Comparison of ENCODE assay signal across 8 cellular contexts in the genomic region with DNA sequence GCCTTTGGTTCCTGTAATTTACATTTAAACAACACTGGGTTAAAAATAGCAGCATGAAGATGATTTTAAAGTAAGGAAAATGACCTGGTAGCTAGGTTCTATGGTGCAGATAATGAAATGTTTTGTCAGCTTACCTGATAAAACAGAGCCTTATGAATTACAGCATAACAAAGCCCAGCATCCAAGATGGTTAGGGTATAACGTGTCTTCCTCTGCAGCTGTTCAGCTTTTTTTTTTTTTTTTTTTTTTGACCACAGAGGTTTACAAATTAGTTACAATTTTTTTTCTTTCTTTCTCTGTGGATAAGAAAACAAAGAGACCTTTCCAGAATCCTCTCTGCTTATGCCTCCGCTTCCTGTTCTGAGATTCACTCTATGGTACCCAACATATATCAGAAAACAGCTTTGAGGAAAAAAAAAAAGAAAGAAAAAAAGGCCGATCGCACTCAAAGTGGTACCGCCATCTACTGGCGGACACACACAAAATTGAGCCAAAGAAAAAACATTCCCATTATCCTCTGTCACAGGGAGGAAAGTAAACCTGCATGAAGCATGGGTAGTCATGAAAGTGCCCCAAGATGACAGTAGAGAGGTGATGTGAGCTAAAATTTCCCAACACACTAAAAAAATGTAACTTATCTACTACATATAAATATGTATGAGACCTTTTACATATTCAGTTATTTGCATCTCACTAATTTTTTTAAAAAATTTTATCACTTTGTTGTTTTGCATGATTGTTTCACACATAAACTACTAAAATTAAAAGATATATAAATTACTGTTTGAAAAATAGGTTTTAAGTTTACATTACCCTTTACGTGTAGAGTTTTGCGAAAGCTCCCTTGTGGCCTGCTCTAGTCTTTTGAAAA. TPM values are rescaled to one million over a fixed set of nuclear protein-coding genes. Genes with fewer than 3 reads are reported as not detected.
A peak's percentile ranks its signal among the peaks of the same experiment; 100 is the strongest.
DNase-seq lines count a peak whose midpoint lies in the region; ATAC-seq, FAIRE-seq and TF ChIP-seq lines count a peak whose summit lies in the region.

A gene (minus strand): TSS at position 362 of the 871 bp plus-strand sequence. CDS start 27,656 bp downstream, outside the sequence.

- H3K79me2 ChIP-seq in Karpas-422 (ENCODE audit: low read length) (no peaks in the 10 kb centered on the region), PC-3 (ENCODE audit: low read length) (no peaks in the 10 kb centered on the region)

- POLR2A ChIA-PET in PC-3 (lab: Charles Lee; ENCODE audit: unreplicated experiment): interaction anchor here (0.5 to 0.6 kb wide), 2 partner anchors 22 to 67 kb away, joined by 7 read pairs; no protein-coding TSS in a partner anchor

- no TSS peak for BruUV-seq in PC-3 (replicated peaks; lab: Mats Ljungman, UMichigan)

- H3F3A ChIP-seq in PC-3 (ENCODE audit: low read length, unreplicated experiment): no peaks in the 10 kb centered on the region

- H3K27ac ChIP-seq in Karpas-422 (ENCODE audit: low read length): no peak within 1 kb of the TSS
- no peak within 1 kb of the TSS for H3K27ac ChIP-seq in PC-3 (ENCODE audit: low read length)

- peak; percentile 31 for FAIRE-seq in endometrium (lab: Jason Lieb, UNC)

- no peak within 1 kb of the TSS for H3K4me3 ChIP-seq in Karpas-422 (ENCODE audit: low read length)
- no peak within 1 kb of the TSS for H3K4me3 ChIP-seq in PC-3 (ENCODE audit: low read length)

- H3K4me3 Mint-ChIP-seq in naive B cell: peak within 1 kb of the TSS; percentile 72 to 94 (median 83)

- no peak within 1 kb of the TSS for H3K9ac ChIP-seq in Karpas-422 (ENCODE audit: low read length)
- no peak within 1 kb of the TSS for H3K9ac ChIP-seq in PC-3 (ENCODE audit: low read length)

- H3K9me3 Mint-ChIP-seq in naive B cell: no peaks in the 10 kb centered on the region

- H2AFZ ChIP-seq in Karpas-422 (ENCODE audit: low read length): no peak within 1 kb of the TSS
- no peak within 1 kb of the TSS for H2AFZ ChIP-seq in PC-3 (ENCODE audit: low read length)

- TF ChIP-seq CTCF in PC-3 (conservative IDR thresholded peaks at IDR 0.05; ENCODE audit: low read depth, low read length): peak; percentile 83

- intact Hi-C loops in PC-3 (cut with micrococcal nuclease): loop anchor here (1.0 to 2.0 kb wide), 3 partner anchors 63 to 211 kb away; no protein-coding TSS in a partner anchor

- no peaks in the 10 kb centered on the region for H3K36me3 Mint-ChIP-seq in naive B cell

- no peaks in the 10 kb centered on the region for H3K27me3 Mint-ChIP-seq in naive B cell

- H3K27ac Mint-ChIP-seq in naive B cell: peak within 1 kb of the TSS; percentile 39 to 96 (median 60)

- H3K4me1 ChIP-seq in Karpas-422 (ENCODE audit: low read length) (no peaks in the 10 kb centered on the region), PC-3 (ENCODE audit: insufficient read depth, low read length) (no peaks in the 10 kb centered on the region)

- H3K9me3 ChIP-seq in Karpas-422 (ENCODE audit: low read length) (no peaks in the 10 kb centered on the region), PC-3 (ENCODE audit: low read length) (no peaks in the 10 kb centered on the region)

- peaks cover 7 to 27% (median 27%) of the 10 kb centered on the region in 3 donors for H3K4me1 Mint-ChIP-seq in naive B cell

- ATAC-seq in GM21717 (IDR thresholded peaks at IDR 0.05; ENCODE audit: unreplicated experiment) (peak; percentile 72), PC-3 (peak; percentile 57), naive B cell (ENCODE audit: low read depth in 2 of 2) (peak; percentile 72 to 77)

- H3K27me3 ChIP-seq in Karpas-422 (ENCODE audit: low read length) (no peaks in the 10 kb centered on the region), PC-3 (ENCODE audit: low read length) (peaks cover 22% of the 10 kb centered on the region)

- H3K36me3 ChIP-seq in Karpas-422 (ENCODE audit: insufficient read depth, low read length): no peaks in the 10 kb centered on the region
- H3K36me3 ChIP-seq in PC-3 (ENCODE audit: low read depth, low read length): no peaks in the 10 kb centered on the region

- CTCF ChIA-PET in PC-3 (lab: Charles Lee): interaction anchor here (0.5 to 2.2 kb wide), 27 partner anchors 8 to 1854 kb away, joined by 3 to 33 read pairs (median 4); no protein-coding TSS in a partner anchor

- H4K20me1 ChIP-seq in Karpas-422 (ENCODE audit: insufficient read depth, low read depth, low read length) (no peaks in the 10 kb centered on the region), PC-3 (ENCODE audit: low read length) (no peaks in the 10 kb centered on the region)

- H3K4me2 ChIP-seq in Karpas-422 (ENCODE audit: low read depth, low read length, poor library complexity, severe bottlenecking) (no peak within 1 kb of the TSS), PC-3 (ENCODE audit: low read length) (no peak within 1 kb of the TSS)

- peak; percentile 8 for DNase-seq in activated CD4-positive, alpha-beta T cell treated with anti-CD3 and anti-CD28 coated beads for 48 hours
- no peak for DNase-seq in activated CD4-positive, alpha-beta T cell treated with anti-CD3 and anti-CD28 coated beads, Interleukin-2, amount 50 U/mL, for 4 hours
- peak; percentile 70 for DNase-seq in Karpas-422
- DNase-seq in PC-3: peak; percentile 71
- peak; percentile 53 for DNase-seq in naive B cell
- DNase-seq in cortex of kidney (lab: John Stamatoyannopoulos, UW): no peak

- H3K9me2 ChIP-seq in Karpas-422 (replicated peaks; ENCODE audit: insufficient read depth, low read length) (no peaks in the 10 kb centered on the region), PC-3 (replicated peaks; ENCODE audit: low read length) (no peaks in the 10 kb centered on the region)

RNA-seq across cellular contexts. Expression of the gene that starts here (rescaled TPM):
- total RNA-seq in Karpas-422 (2014; rRNA removed; shearing (Covaris generic); ENCODE audit: low replicate concordance): not detected in 2 replicates
- 0.07 and 0.12 TPM in 2 replicates for total RNA-seq in PC-3 (2014; rRNA removed)
- 10 to 100 TPM in 3 of 6 donors, 1 to 10 TPM in 3; 4.2 to 21.5 (median 11.8) TPM for polyA plus RNA-seq in naive B cell (ENCODE audit: low read depth in 6 of 6)

Comparison
In these comparisons a context has a peak if more than half of its experiments do, and no peak if none do; other contexts are left out.
1. DNase-seq: peak in activated CD4-positive, alpha-beta T cell treated with anti-CD3 and anti-CD28 coated beads for 48 hours (single experiment) and naive B cell (single experiment); none in activated CD4-positive, alpha-beta T cell treated with anti-CD3 and anti-CD28 coated beads, Interleukin-2, amount 50 U/mL, for 4 hours (0 of 2) and cortex of kidney (single experiment).
2. Peak in DNase-seq in Karpas-422; RNA of the gene not detected or under 1 TPM.
3. Peak in DNase-seq and ATAC-seq in PC-3; RNA of the gene not detected or under 1 TPM.
4. Peak in every context shown above with its lines, with median percentiles within 50 percentile points of each other: ATAC-seq.